1 cellular context compared by ENCODE assay signal in the genomic region with DNA sequence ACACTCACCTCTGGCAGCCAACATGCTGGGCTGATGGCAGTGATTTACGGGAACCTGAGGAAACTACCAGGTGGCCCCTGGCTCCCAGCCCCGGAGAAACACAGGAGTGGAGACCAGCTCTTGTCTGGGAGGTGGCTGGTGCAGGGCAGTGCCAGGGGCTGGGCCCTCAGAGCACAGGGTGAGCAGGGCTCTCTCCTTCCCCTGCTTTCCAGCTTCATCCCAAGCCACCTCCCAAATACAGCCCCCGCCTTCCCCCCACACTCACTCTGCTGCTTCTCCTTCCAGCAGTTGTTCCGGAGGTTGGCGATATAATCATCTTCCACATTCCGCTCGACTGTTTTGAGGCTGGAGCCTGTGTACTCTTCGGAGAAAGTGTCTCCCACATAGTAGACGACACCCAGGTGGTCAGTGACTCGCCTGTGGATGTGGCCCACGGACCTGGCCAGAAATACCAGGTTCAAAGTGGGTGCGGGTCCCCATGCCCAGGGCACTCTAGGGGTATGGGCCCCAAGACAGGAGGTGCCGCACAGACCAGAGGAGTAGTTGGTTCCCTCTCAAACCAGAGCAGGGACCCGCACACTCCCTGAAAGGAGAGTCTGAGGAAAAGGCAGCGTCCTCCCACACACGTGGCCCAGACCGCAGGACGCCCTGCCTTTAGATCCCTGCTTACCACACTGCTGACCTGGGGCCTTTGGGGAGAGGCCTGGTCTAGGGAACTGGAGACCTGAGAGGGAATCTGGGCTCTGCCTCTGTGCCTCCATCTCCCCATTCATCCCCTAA.
TF ChIP-seq lines count a peak whose summit lies in the region.

No MANE protein-coding gene starts in this region.

TF ChIP-seq in SK-N-SH treated with all-trans-retinoic acid at 6 μM for 48 hours, 23 proteins besides CTCF, POLR2A, EP300 and RAD21 (continued from another document):
- TF ChIP-seq, protein P1, sequence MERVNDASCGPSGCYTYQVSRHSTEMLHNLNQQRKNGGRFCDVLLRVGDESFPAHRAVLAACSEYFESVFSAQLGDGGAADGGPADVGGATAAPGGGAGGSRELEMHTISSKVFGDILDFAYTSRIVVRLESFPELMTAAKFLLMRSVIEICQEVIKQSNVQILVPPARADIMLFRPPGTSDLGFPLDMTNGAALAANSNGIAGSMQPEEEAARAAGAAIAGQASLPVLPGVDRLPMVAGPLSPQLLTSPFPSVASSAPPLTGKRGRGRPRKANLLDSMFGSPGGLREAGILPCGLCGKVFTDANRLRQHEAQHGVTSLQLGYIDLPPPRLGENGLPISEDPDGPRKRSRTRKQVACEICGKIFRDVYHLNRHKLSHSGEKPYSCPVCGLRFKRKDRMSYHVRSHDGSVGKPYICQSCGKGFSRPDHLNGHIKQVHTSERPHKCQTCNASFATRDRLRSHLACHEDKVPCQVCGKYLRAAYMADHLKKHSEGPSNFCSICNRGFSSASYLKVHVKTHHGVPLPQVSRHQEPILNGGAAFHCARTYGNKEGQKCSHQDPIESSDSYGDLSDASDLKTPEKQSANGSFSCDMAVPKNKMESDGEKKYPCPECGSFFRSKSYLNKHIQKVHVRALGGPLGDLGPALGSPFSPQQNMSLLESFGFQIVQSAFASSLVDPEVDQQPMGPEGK (CRISPR knock-in tag; IDR thresholded peaks at IDR 0.05; ENCODE audit: borderline replicate concordance) = no peak
- TF ChIP-seq RARB (CRISPR knock-in tag; IDR thresholded peaks at IDR 0.05) (no peak), ZNF8 (CRISPR knock-in tag; IDR thresholded peaks at IDR 0.05) (no peak), ZFP30 (CRISPR knock-in tag; IDR thresholded peaks at IDR 0.05) (no peak), ZFP3 (CRISPR knock-in tag; IDR thresholded peaks at IDR 0.05) (no peak)
TF ChIP-seq in SK-N-SH treated with all-trans-retinoic acid at 6 μM for 48 hours: peak in this region for 0.
